ENCODE assay signal across 8 cellular contexts in genomic region chr2:10141736-10142639, GRCh38. TPM values are rescaled to one million over a fixed set of nuclear protein-coding genes. Genes with fewer than 3 reads are reported as not detected.
A peak's percentile ranks its signal among the peaks of the same experiment; 100 is the strongest.
DNase-seq lines count a peak whose midpoint lies in the region; ATAC-seq, FAIRE-seq and TF ChIP-seq lines count a peak whose summit lies in the region.

No MANE protein-coding gene starts in this region.

- CTCF ChIA-PET in CD8-positive, alpha-beta T cell (lab: Charles Lee), result interaction anchor here (0.6 to 4.9 kb wide), 11 partner anchors 9 to 303 kb away, joined by 3 to 34 read pairs (median 4); no protein-coding TSS in a partner anchor
- CTCF ChIA-PET in activated naive CD4-positive, alpha-beta T cell treated with anti-CD3 and anti-CD28 coated beads, Interleukin-2, amount 10 ng/mL, durations not matched to agents 7 days and 5 days (lab: Charles Lee), result interaction anchor here (0.6 to 7.1 kb wide), 12 partner anchors 9 to 308 kb away, joined by 3 to 63 read pairs (median 4); partner anchors contain the start of genes HPCAL1 and RRM2

- peak; percentile 62 for ATAC-seq in CD8-positive, alpha-beta T cell
- peak; percentile 42 to 62 for ATAC-seq in right cardiac atrium
- ATAC-seq in stimulated activated naive CD8-positive, alpha-beta T cell treated with anti-CD3 and anti-CD28 coated beads, Interleukin-15, amount 100 ng/mL, for 72 hours, result peak; percentile 62
- ATAC-seq in HG03280 (IDR thresholded peaks at IDR 0.05; ENCODE audit: unreplicated experiment), result no peak

- intact Hi-C loops in CD8-positive, alpha-beta T cell (cut with DNase I, micrococcal nuclease), result loop anchor here in 1 of 2 experiments (1.0 kb wide), 1 partner anchor 267 kb away; no protein-coding TSS in a partner anchor
- intact Hi-C loops in right cardiac atrium (cut with DNase I), result loop anchor here in 2 of 4 donors (5.0 to 10.0 kb wide), 4 partner anchors 163 to 290 kb away; partner anchors contain the start of gene HPCAL1 (in 1 of the 2)

- H3K9me3 ChIP-seq in CD8-positive, alpha-beta T cell (ENCODE audit: low read length), result no peaks in the 10 kb centered on the region
- H3K9me3 ChIP-seq in KOPT-K1 (ENCODE audit: insufficient read depth, low read length, poor library complexity, severe bottlenecking) (no peaks in the 10 kb centered on the region), right cardiac atrium (ENCODE audit: control insufficient read depth, low read length) (no peaks in the 10 kb centered on the region)

- peak in 3 of 7 experiments; percentile 28 to 35 (median 30) for DNase-seq in CD8-positive, alpha-beta T cell
- DNase-seq in activated naive CD4-positive, alpha-beta T cell treated with anti-CD3 and anti-CD28 coated beads, Interleukin-2, amount 10 ng/mL, durations not matched to agents 7 days and 5 days, result peak; percentile 74
- peak in 2 of 3 donors; percentile 63 to 68 for DNase-seq in right cardiac atrium
- peak in 1 of 2 donors; percentile 23 for DNase-seq in stimulated activated naive CD8-positive, alpha-beta T cell treated with anti-CD3 and anti-CD28 coated beads, Interleukin-15, amount 100 ng/mL, for 72 hours
- DNase-seq in RCC 7860 (ENCODE audit: low spot score), result no peak
- no peak for DNase-seq in GM19238 (ENCODE audit: insufficient read length, low spot score)

- H3K9me3 Mint-ChIP-seq in CD8-positive, alpha-beta T cell, result no peaks in the 10 kb centered on the region
- no peaks in the 10 kb centered on the region for H3K9me3 Mint-ChIP-seq in activated naive CD4-positive, alpha-beta T cell treated with anti-CD3 and anti-CD28 coated beads, Interleukin-2, amount 10 ng/mL, durations not matched to agents 7 days and 5 days
- H3K9me3 Mint-ChIP-seq in stimulated activated naive CD8-positive, alpha-beta T cell treated with anti-CD3 and anti-CD28 coated beads, Interleukin-15, amount 100 ng/mL, for 72 hours, result no peaks in the 10 kb centered on the region

- H3K36me3 Mint-ChIP-seq in CD8-positive, alpha-beta T cell, result no peaks in the 10 kb centered on the region
- H3K36me3 Mint-ChIP-seq in activated naive CD4-positive, alpha-beta T cell treated with anti-CD3 and anti-CD28 coated beads, Interleukin-2, amount 10 ng/mL, durations not matched to agents 7 days and 5 days, result peaks cover 62% of the 10 kb centered on the region

- FAIRE-seq in RCC 7860 (lab: Jason Lieb, UNC), result no peak

- peak; percentile 17 for TF ChIP-seq CTCF in CD8-positive, alpha-beta T cell (IDR thresholded peaks at IDR 0.05)

- no peak overlapping the region for H3K4me3 ChIP-seq in CD8-positive, alpha-beta T cell (ENCODE audit: low read depth, low read length)
- H3K4me3 ChIP-seq in right cardiac atrium (ENCODE audit: low read length), result no peak overlapping the region

- H3K36me3 ChIP-seq in CD8-positive, alpha-beta T cell (ENCODE audit: insufficient read depth, low read length), result no peaks in the 10 kb centered on the region
- H3K36me3 ChIP-seq in KOPT-K1 (ENCODE audit: insufficient read depth, low read length), result peaks cover 93% of the 10 kb centered on the region

- peak overlapping the region; percentile 37 for H3K4me3 Mint-ChIP-seq in CD8-positive, alpha-beta T cell
- H3K4me3 Mint-ChIP-seq in activated naive CD4-positive, alpha-beta T cell treated with anti-CD3 and anti-CD28 coated beads, Interleukin-2, amount 10 ng/mL, durations not matched to agents 7 days and 5 days, result peak overlapping the region; percentile 10
- H3K4me3 Mint-ChIP-seq in stimulated activated naive CD8-positive, alpha-beta T cell treated with anti-CD3 and anti-CD28 coated beads, Interleukin-15, amount 100 ng/mL, for 72 hours, result peak overlapping the region in 1 of 2 donors; percentile 6

- no peak overlapping the region for H3K27ac Mint-ChIP-seq in CD8-positive, alpha-beta T cell
- H3K27ac Mint-ChIP-seq in activated naive CD4-positive, alpha-beta T cell treated with anti-CD3 and anti-CD28 coated beads, Interleukin-2, amount 10 ng/mL, durations not matched to agents 7 days and 5 days, result peak overlapping the region; percentile 84
- peak overlapping the region; percentile 18 to 86 for H3K27ac Mint-ChIP-seq in stimulated activated naive CD8-positive, alpha-beta T cell treated with anti-CD3 and anti-CD28 coated beads, Interleukin-15, amount 100 ng/mL, for 72 hours

- no peaks in the 10 kb centered on the region for H3K27me3 ChIP-seq in CD8-positive, alpha-beta T cell (ENCODE audit: insufficient read depth, low read length)
- no peaks in the 10 kb centered on the region for H3K27me3 ChIP-seq in right cardiac atrium (ENCODE audit: control insufficient read depth, insufficient read depth)

- no peaks in the 10 kb centered on the region for H3K27me3 Mint-ChIP-seq in CD8-positive, alpha-beta T cell (ENCODE audit: low read depth)
- no peaks in the 10 kb centered on the region for H3K27me3 Mint-ChIP-seq in activated naive CD4-positive, alpha-beta T cell treated with anti-CD3 and anti-CD28 coated beads, Interleukin-2, amount 10 ng/mL, durations not matched to agents 7 days and 5 days
- H3K27me3 Mint-ChIP-seq in stimulated activated naive CD8-positive, alpha-beta T cell treated with anti-CD3 and anti-CD28 coated beads, Interleukin-15, amount 100 ng/mL, for 72 hours, result no peaks in the 10 kb centered on the region

- H3K4me1 Mint-ChIP-seq in CD8-positive, alpha-beta T cell (ENCODE audit: low read depth), result peaks cover 18% of the 10 kb centered on the region
- peaks cover 51% of the 10 kb centered on the region for H3K4me1 Mint-ChIP-seq in activated naive CD4-positive, alpha-beta T cell treated with anti-CD3 and anti-CD28 coated beads, Interleukin-2, amount 10 ng/mL, durations not matched to agents 7 days and 5 days
- H3K4me1 Mint-ChIP-seq in stimulated activated naive CD8-positive, alpha-beta T cell treated with anti-CD3 and anti-CD28 coated beads, Interleukin-15, amount 100 ng/mL, for 72 hours, result peaks cover 36% of the 10 kb centered on the region

- peaks cover 17% of the 10 kb centered on the region for H3K4me1 ChIP-seq in CD8-positive, alpha-beta T cell (ENCODE audit: insufficient read depth, low read length)
- H3K4me1 ChIP-seq in right cardiac atrium (ENCODE audit: control insufficient read depth, insufficient read depth, low read length), result no peaks in the 10 kb centered on the region

- POLR2A ChIA-PET in CD8-positive, alpha-beta T cell (lab: Charles Lee), result no interaction called here

- WGBS in right cardiac atrium, result 81% methylated on average over 32 of the region's 32 CpGs

- H3K27ac ChIP-seq in CD8-positive, alpha-beta T cell (ENCODE audit: low read depth, low read length), result no peak overlapping the region
- H3K27ac ChIP-seq in KOPT-K1 (ENCODE audit: low read depth, low read length, poor library complexity, severe bottlenecking) (peak overlapping the region; percentile 37), right cardiac atrium (ENCODE audit: low read length) (no peak overlapping the region)

RNA-seq across cellular contexts. Expression of gene RRM2, which starts 19.4 kb away (rescaled TPM):
- total RNA-seq in CD8-positive, alpha-beta T cell, result 1 to 10 TPM; 1.6 to 2.1 TPM
- total RNA-seq in right cardiac atrium, result 1 to 10 TPM in 3 of 4 donors, under 1 TPM in 1; 0.37 to 6.1 (median 2.7) TPM
- polyA plus RNA-seq in right cardiac atrium, result 0.54 TPM

Comparison
In these comparisons a context has a peak if more than half of its experiments do, and no peak if none do; other contexts are left out.
1. DNase-seq: peak in activated naive CD4-positive, alpha-beta T cell treated with anti-CD3 and anti-CD28 coated beads, Interleukin-2, amount 10 ng/mL, durations not matched to agents 7 days and 5 days (single experiment) and right cardiac atrium (2 of 3); none in RCC 7860 (single experiment) and GM19238 (single experiment).